In the genomic region with DNA sequence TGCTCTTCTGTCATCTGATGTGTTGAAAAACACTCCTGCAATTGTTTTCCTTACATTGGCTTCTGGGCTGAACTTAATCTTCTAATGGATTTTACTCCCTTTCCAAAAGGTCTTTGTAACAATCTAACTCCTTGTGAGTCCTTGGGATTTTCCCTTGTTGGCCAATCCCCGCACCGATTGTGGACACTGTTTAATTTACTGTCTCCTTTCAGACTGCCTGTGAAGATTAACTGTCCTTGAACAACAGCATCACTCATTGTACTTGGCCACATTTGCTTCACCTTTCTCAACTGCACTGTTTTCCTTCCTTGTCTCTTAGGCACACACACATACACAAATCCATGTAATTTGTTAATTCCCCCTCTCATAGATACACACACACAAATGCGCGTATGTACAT, we compare ENCODE assay signal across 22 cellular contexts.
DNase-seq lines count a peak whose midpoint lies in the region; ATAC-seq and TF ChIP-seq lines count a peak whose summit lies in the region.
"Had no signal": no experiment of that assay in that cellular context is flagged by ENCODE, and none has a peak within 500 bp of the region (broad histone marks: within the 10 kb centered on the region; RNA-seq: fewer than 3 reads in every experiment).

No MANE protein-coding gene starts in this region.

- H3K27ac ChIP-seq in breast epithelium (peak overlapping the region; percentile 41 to 68), mammary epithelial cell (ENCODE audit: insufficient read depth, low read depth, low read length) (no peak overlapping the region), adrenal gland (no peak overlapping the region), testis (no peak overlapping the region)
- H3K27ac ChIP-seq: 22Rv1, BLaER1 had no signal

- intact Hi-C loops in breast epithelium (cut with DNase I; ENCODE audit: low total_unique reads), result no loop called here
- intact Hi-C loops in mammary epithelial cell (cut with micrococcal nuclease), result no loop called here
- intact Hi-C loops in adrenal gland (cut with DNase I), result no loop called here
- intact Hi-C loops in testis (cut with DNase I; ENCODE audit: low total_unique reads), result no loop called here

- H3K4me2 ChIP-seq in mammary epithelial cell (ENCODE audit: insufficient read depth, low read depth, low read length), result no peak overlapping the region
- H3K4me2 ChIP-seq: BLaER1 had no signal

- H3K4me3 ChIP-seq in breast epithelium, result no peak overlapping the region
- H3K4me3 ChIP-seq in mammary epithelial cell (replicated peaks in 1 of 3; ENCODE audit: insufficient read depth in 1 of 3, low read depth in 2 of 3, low read length in 3 of 3), result no peak overlapping the region
- H3K4me3 ChIP-seq in adrenal gland, result no peak overlapping the region
- no peak overlapping the region for H3K4me3 ChIP-seq in testis
- H3K4me3 ChIP-seq: BLaER1 had no signal

- in situ Hi-C loops in mammary epithelial cell (cut with MboI; ENCODE audit: low sequenced_read_pairs in 2 of 2), result no loop called here

- no peak overlapping the region for H3K9ac ChIP-seq in mammary epithelial cell (ENCODE audit: insufficient read depth, low read length)
- H3K9ac ChIP-seq: BLaER1 had no signal

- DNase-seq in breast epithelium (ENCODE audit: low spot score in 2 of 2) (peak in 1 of 2 donors; percentile 29), mammary epithelial cell (no peak), adrenal gland (peak in 4 of 7 donors; percentile 9 to 36 (median 24)), left kidney (ENCODE audit: low read depth, low spot score) (peak; percentile 71), testis (peak; percentile 33), HT-29 (ENCODE audit: low spot score) (no peak)
- DNase-seq: ACHN; CD4-positive, alpha-beta memory T cell; GF-D8; KBM-7; MM.1S; NCI-H1092; NCI-H1436; NCI-H187 treated with DMSO at 0.1 percent for 48 hours; NCI-H2107; NCI-H446 treated with DMSO at 0.1 percent for 48 hours; NK-92 treated with Interleukin-12 subunit alpha and Interleukin-12 subunit beta, amount 100 ng/mL, for 24 hours; SIG-M5 had no signal

- ATAC-seq in GM18861 (IDR thresholded peaks at IDR 0.05; ENCODE audit: unreplicated experiment) (no peak), HG02571 (IDR thresholded peaks at IDR 0.05; ENCODE audit: unreplicated experiment) (no peak)

- H3K9me3 ChIP-seq in breast epithelium (no peaks in the 10 kb centered on the region), mammary epithelial cell (replicated peaks; ENCODE audit: insufficient read depth, low read length) (no peaks in the 10 kb centered on the region), adrenal gland (replicated peaks in 1 of 3) (no peaks in the 10 kb centered on the region), testis (no peaks in the 10 kb centered on the region)
- H3K9me3 ChIP-seq: BLaER1 had no signal

- H3K36me3 ChIP-seq in breast epithelium (no peaks in the 10 kb centered on the region), mammary epithelial cell (ENCODE audit: insufficient read depth, low read length) (no peaks in the 10 kb centered on the region), adrenal gland (replicated peaks in 1 of 2) (no peaks in the 10 kb centered on the region), testis (ENCODE audit: low read depth, missing control alignments) (no peaks in the 10 kb centered on the region)
- H3K36me3 ChIP-seq: BLaER1 had no signal

- TF ChIP-seq CTCF in breast epithelium (IDR thresholded peaks at IDR 0.05) (no peak), mammary epithelial cell (conservative IDR thresholded peaks at IDR 0.05 in 1 of 2, IDR thresholded peaks at IDR 0.05 in 1 of 2; ENCODE audit: extremely low read depth in 1 of 2, insufficient read depth in 1 of 2, low read depth in 1 of 2, low read length in 2 of 2) (no peak), adrenal gland (IDR thresholded peaks at IDR 0.05) (no peak), testis (IDR thresholded peaks at IDR 0.05) (no peak)

- H2AFZ ChIP-seq in mammary epithelial cell (ENCODE audit: low read depth, low read length), result no peak overlapping the region

- WGBS in mammary epithelial cell (ENCODE audit: low coverage, missing lambda C conversion rate), result 52% methylated on average over 4 of the region's 4 CpGs
- 49 to 62% (median 59%) methylated on average over 4 of the region's 4 CpGs for WGBS in adrenal gland, 4 donors
- 61 to 69% methylated on average over 4 of the region's 4 CpGs for WGBS in testis, 2 donors

- TF ChIP-seq POLR2A in breast epithelium (IDR thresholded peaks at IDR 0.05) (no peak), adrenal gland (IDR thresholded peaks at IDR 0.05) (no peak), testis (IDR thresholded peaks at IDR 0.05) (no peak)

- no peaks in the 10 kb centered on the region for H4K20me1 ChIP-seq in mammary epithelial cell (ENCODE audit: insufficient read depth, low read length)
- H4K20me1 ChIP-seq: BLaER1 had no signal

- H3K79me2 ChIP-seq in mammary epithelial cell (ENCODE audit: insufficient read depth, low read length), result no peaks in the 10 kb centered on the region

- dilution Hi-C loops in mammary epithelial cell (cut with HindIII; ENCODE audit: low sequenced_read_pairs), result no loop called here

- CTCF ChIA-PET in mammary epithelial cell (lab: Charles Lee; ENCODE audit: low non-redundant PET), result no interaction called here

- no peaks in the 10 kb centered on the region for H3K4me1 ChIP-seq in breast epithelium
- no peaks in the 10 kb centered on the region for H3K4me1 ChIP-seq in mammary epithelial cell (ENCODE audit: insufficient read depth, low read length)
- H3K4me1 ChIP-seq in adrenal gland (replicated peaks in 1 of 2), result peaks cover 0 to 4% of the 10 kb centered on the region in 2 donors
- no peaks in the 10 kb centered on the region for H3K4me1 ChIP-seq in testis
- H3K4me1 ChIP-seq: BLaER1 had no signal

- no TSS peak for BruUV-seq in mammary epithelial cell (replicated peaks; lab: Mats Ljungman, UMichigan)

- H3K27me3 ChIP-seq in breast epithelium (no peaks in the 10 kb centered on the region), mammary epithelial cell (ENCODE audit: insufficient read depth, low read length) (no peaks in the 10 kb centered on the region), adrenal gland (no peaks in the 10 kb centered on the region), testis (no peaks in the 10 kb centered on the region)
- H3K27me3 ChIP-seq: BLaER1 had no signal

Comparison
In these comparisons a context has a peak if more than half of its experiments do, and no peak if none do; other contexts are left out.
1. H3K27ac ChIP-seq: peak in breast epithelium (2 of 2); none in mammary epithelial cell (single experiment), adrenal gland (0 of 5) and testis (0 of 2).
2. DNase-seq: peak in adrenal gland (4 of 7), left kidney (single experiment) and testis (single experiment); none in mammary epithelial cell (single experiment) and HT-29 (single experiment).